Comparison of ENCODE assay signal across 14 cellular contexts in genomic region chr19:45913874-45914830, GRCh38. TPM values are rescaled to one million over a fixed set of nuclear protein-coding genes. Genes with fewer than 3 reads are reported as not detected.
DNase-seq lines count a peak whose midpoint lies in the region; ATAC-seq, FAIRE-seq and TF ChIP-seq lines count a peak whose summit lies in the region.
"Had no signal": no experiment of that assay in that cellular context is flagged by ENCODE, and none has a peak within 500 bp of the region (broad histone marks: within the 10 kb centered on the region; RNA-seq: fewer than 3 reads in every experiment).

TSS of gene NANOS2 (minus strand) at chr19:45914778. CDS start at chr19:45914693, 85 bp downstream.

- intact Hi-C loops in pancreas (cut with DNase I), result no loop called here

- no peak within 1 kb of the TSS for H3K4me2 ChIP-seq in neural progenitor cell

- H3K27ac ChIP-seq in neural progenitor cell (no peak within 1 kb of the TSS), pancreas (no peak within 1 kb of the TSS)

- H3K27me3 ChIP-seq in neural progenitor cell (no peaks in the 10 kb centered on the region), pancreas (no peaks in the 10 kb centered on the region)

- no peaks in the 10 kb centered on the region for H3K36me3 Mint-ChIP-seq in neural progenitor cell
- H3K36me3 Mint-ChIP-seq: T-cell had no signal

- H3K9me3 ChIP-seq in neural progenitor cell (ENCODE audit: low read depth), result no peaks in the 10 kb centered on the region
- H3K9me3 ChIP-seq in pancreas, result no peaks in the 10 kb centered on the region

- peak; percentile 12 for TF ChIP-seq CTCF in cardiac fibroblast (IDR thresholded peaks at IDR 0.05; ENCODE audit: low read depth, low read length)
- peak; percentile 59 for TF ChIP-seq CTCF in neural progenitor cell (IDR thresholded peaks at IDR 0.05)
- no peak for TF ChIP-seq CTCF in pancreas (IDR thresholded peaks at IDR 0.05)

- peak; percentile 69 for DNase-seq in NCI-H748 (lab: John Stamatoyannopoulos, UW; ENCODE audit: unreplicated experiment)
- no peak for DNase-seq in NCI-H748 treated with DMSO at 0.1 percent for 48 hours (lab: John Stamatoyannopoulos, UW)
- peak; percentile 31 for DNase-seq in KBM-7
- peak; percentile 21 to 25 for DNase-seq in cardiac fibroblast (ENCODE audit: low read depth in 2 of 2)
- DNase-seq in neural progenitor cell (ENCODE audit: low spot score), result peak; percentile 84
- DNase-seq in putamen (ENCODE audit: low spot score), result no peak
- DNase-seq in pancreas, result no peak
- DNase-seq: activated T-cell treated with anti-CD3 and anti-CD28 coated beads, Interleukin-2, amount 50 U/mL, for 48 hours; NCI-H2227 treated with DMSO at 0.1 percent for 48 hours; T-cell had no signal

- no peak within 1 kb of the TSS for H3K4me3 ChIP-seq in cardiac fibroblast (replicated peaks in 1 of 2; ENCODE audit: low read depth in 2 of 2, low read length in 2 of 2)
- H3K4me3 ChIP-seq in neural progenitor cell, result no peak within 1 kb of the TSS
- H3K4me3 ChIP-seq in pancreas, result no peak within 1 kb of the TSS

- H3K4me1 ChIP-seq in neural progenitor cell (no peaks in the 10 kb centered on the region), pancreas (no peaks in the 10 kb centered on the region)

- peak within 1 kb of the TSS; percentile 30 for H3K4me3 Mint-ChIP-seq in neural progenitor cell
- H3K4me3 Mint-ChIP-seq: nephron, T-cell had no signal

- H3F3A ChIP-seq in neural progenitor cell (ENCODE audit: low read depth), result no peaks in the 10 kb centered on the region

- no peaks in the 10 kb centered on the region for H3K36me3 ChIP-seq in neural progenitor cell
- H3K36me3 ChIP-seq in pancreas, result no peaks in the 10 kb centered on the region

- no peaks in the 10 kb centered on the region for H3K79me2 ChIP-seq in neural progenitor cell (ENCODE audit: low read depth)

- 64 to 66% methylated on average over 41 to 44 of the region's 44 CpGs for WGBS in pancreas, 2 donors

- no peak for ATAC-seq in GM21515 (IDR thresholded peaks at IDR 0.05; ENCODE audit: unreplicated experiment)
- no peak for ATAC-seq in pancreas
- ATAC-seq: T-cell had no signal

- no peak within 1 kb of the TSS for H3K27ac Mint-ChIP-seq in neural progenitor cell
- H3K27ac Mint-ChIP-seq: nephron had no signal

- in situ Hi-C loops in KBM-7 (cut with MboI; ENCODE audit: low pct_unique_long_range_greater_than_20kb, low sequenced_read_pairs), result no loop called here

- H3K4me1 Mint-ChIP-seq in neural progenitor cell, result peaks cover 3% of the 10 kb centered on the region
- H3K4me1 Mint-ChIP-seq: nephron, T-cell had no signal

- H3K9me3 Mint-ChIP-seq in neural progenitor cell, result no peaks in the 10 kb centered on the region
- H3K9me3 Mint-ChIP-seq: nephron, T-cell had no signal

- H3K9ac ChIP-seq in neural progenitor cell, result no peak within 1 kb of the TSS

- H3K27me3 Mint-ChIP-seq in neural progenitor cell (ENCODE audit: insufficient read depth, low read depth), result peaks cover 9% of the 10 kb centered on the region

- peak within 1 kb of the TSS; percentile 73 for H2AFZ ChIP-seq in neural progenitor cell (replicated peaks)

- no peaks in the 10 kb centered on the region for H4K20me1 ChIP-seq in neural progenitor cell (ENCODE audit: low read depth)

- no peak for FAIRE-seq in pancreas (lab: Jason Lieb, UNC)

RNA-seq across cellular contexts. Expression of gene NANOS2, which starts in this region (rescaled TPM):
- not detected in 2 replicates for total RNA-seq in neural progenitor cell (ENCODE audit: low replicate concordance)
- total RNA-seq in pancreas, result not detected
- polyA plus RNA-seq in pancreas, result not detected
- total RNA-seq: chondrocyte, T-cell, urinary bladder had no signal
- polyA plus RNA-seq: urinary bladder had no signal

Comparison
In these comparisons a context has a peak if more than half of its experiments do, and no peak if none do; other contexts are left out.
1. DNase-seq: peak in NCI-H748 (single experiment), KBM-7 (single experiment) and cardiac fibroblast (2 of 2); none in NCI-H748 treated with DMSO at 0.1 percent for 48 hours (single experiment), putamen (single experiment) and pancreas (0 of 6).
2. Peak in DNase-seq in neural progenitor cell; RNA of the gene not detected or under 1 TPM.
3. CTCF ChIP-seq: peak in cardiac fibroblast (single experiment) and neural progenitor cell (single experiment); none in pancreas (0 of 4).